In the genomic region with DNA sequence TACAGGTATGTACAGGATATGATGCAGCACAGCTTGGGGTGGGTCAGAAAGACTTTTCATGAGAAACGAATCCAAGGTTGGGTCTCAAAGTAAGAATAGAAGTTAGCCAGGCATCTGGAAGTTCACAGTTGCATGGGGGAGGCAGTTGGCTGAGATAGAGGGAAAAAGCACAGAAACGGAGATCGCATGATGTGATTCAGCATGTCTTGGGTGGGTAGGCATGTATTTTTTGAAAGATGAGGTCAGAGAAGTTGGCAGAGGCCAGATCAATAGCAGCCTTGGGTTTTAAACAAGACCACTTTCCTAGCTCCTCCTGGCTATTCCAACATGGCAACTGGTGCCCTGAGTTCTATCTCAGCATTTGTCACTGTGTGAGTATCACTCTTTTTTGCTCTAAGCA, we compare ENCODE assay signal across 8 cellular contexts.
"Had no signal": no experiment of that assay in that cellular context is flagged by ENCODE, and none has a peak within 500 bp of the region (broad histone marks: within the 10 kb centered on the region; RNA-seq: fewer than 3 reads in every experiment).

No MANE protein-coding gene starts in this region.

- ATAC-seq: GM23338 had no signal

- FAIRE-seq: H1, H54, HTR-8/SVneo had no signal

- H3K4me3 ChIP-seq: GM23338 had no signal

- H3K4me3 Mint-ChIP-seq: GM23338, H9 had no signal

- H3K27ac ChIP-seq: KMS-11 had no signal

- H3K4me1 Mint-ChIP-seq: GM23338, H9 had no signal

- DNase-seq: H9, HCEC 1CT, IMR-90 had no signal

- H3K9ac ChIP-seq: KMS-11 had no signal

- H3K4me2 ChIP-seq: GM23338, KMS-11 had no signal

- H3K9me3 Mint-ChIP-seq: H9 had no signal

- H2AFZ ChIP-seq: GM23338 had no signal

- H3K27ac Mint-ChIP-seq: GM23338, H9 had no signal
